Comparison of ENCODE assay signal across 30 cellular contexts in the genomic region with DNA sequence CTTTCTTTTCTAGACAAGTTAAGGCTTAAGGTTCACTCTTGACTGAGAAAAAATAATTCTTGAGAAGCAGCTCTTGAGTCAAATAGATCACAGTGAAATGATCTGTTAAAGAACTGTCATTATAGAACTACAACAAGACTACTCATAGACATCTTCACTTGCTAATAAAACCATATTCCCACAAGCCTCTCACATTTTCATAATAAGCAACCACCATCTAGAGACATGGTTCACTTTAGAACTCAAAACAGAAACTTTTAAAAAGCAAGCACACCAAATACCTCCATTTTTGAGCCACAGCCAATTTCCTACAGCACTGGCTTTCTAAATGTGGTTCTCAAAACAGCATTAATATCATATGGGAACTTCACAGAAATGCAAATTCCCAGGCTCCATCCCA.
"Had no signal": no experiment of that assay in that cellular context is flagged by ENCODE, and none has a peak within 500 bp of the region (broad histone marks: within the 10 kb centered on the region; RNA-seq: fewer than 3 reads in every experiment).

No MANE protein-coding gene starts in this region.

- H3K4me2 ChIP-seq: hepatocyte had no signal

- DNase-seq: activated CD4-positive, alpha-beta memory T cell treated with anti-CD3 and anti-CD28 coated beads for 36 hours; activated CD4-positive, alpha-beta T cell treated with anti-CD3 and anti-CD28 coated beads for 36 hours; activated CD4-positive, alpha-beta T cell treated with anti-CD3 and anti-CD28 coated beads, Interleukin-2, amount 10 ng/mL, durations not matched to agents 24 days and 14 days; activated CD4-positive, CD25-positive, alpha-beta regulatory T cell; activated CD4-positive, CD25-positive, alpha-beta regulatory T cell treated with anti-CD3 and anti-CD28 coated beads, Interleukin-2, amount 50 U/mL, for 72 hours; activated CD8-positive, alpha-beta memory T cell treated with anti-CD3 and anti-CD28 coated beads, Interleukin-2, amount 10 ng/mL, durations not matched to agents 7 days and 5 days; activated CD8-positive, alpha-beta memory T cell treated with anti-CD3 and anti-CD28 coated beads, Interleukin-2, amount 50 U/mL, for 4 hours; activated CD8-positive, alpha-beta T cell treated with anti-CD3 and anti-CD28 coated beads, Interleukin-2, amount 10 ng/mL, durations not matched to agents 7 days and 5 days; activated effector memory CD4-positive, alpha-beta T cell treated with anti-CD3 and anti-CD28 coated beads, Interleukin-2, amount 50 U/mL, for 16 hours; activated naive CD4-positive, alpha-beta T cell treated with anti-CD3 and anti-CD28 coated beads for 36 hours; activated naive CD8-positive, alpha-beta T cell treated with anti-CD3 and anti-CD28 coated beads for 36 hours; activated naive CD8-positive, alpha-beta T cell treated with anti-CD3 and anti-CD28 coated beads, Interleukin-2, amount 50 U/mL, for 24 hours; activated T-cell treated with anti-CD3 and anti-CD28 coated beads, Interleukin-2, amount 50 U/mL, for 1 hour; activated T-cell treated with anti-CD3 and anti-CD28 coated beads, Interleukin-2, amount 50 U/mL, for 48 hours; adrenal gland; amygdala; aorta; central memory CD4-positive, alpha-beta T cell; cerebellar nuclear complex; colonic mucosa; effector CD8-positive, alpha-beta T cell; esophagus squamous epithelium; foreskin melanocyte; heart right ventricle; T1000 had no signal

- H3K4me1 ChIP-seq: adrenal gland, breast epithelium, colonic mucosa, esophagus squamous epithelium, gastroesophageal sphincter, heart right ventricle had no signal

- H3K4me3 ChIP-seq: adrenal gland, breast epithelium, cardiac muscle cell, colonic mucosa, esophagus squamous epithelium, gastroesophageal sphincter, heart right ventricle, hepatocyte had no signal

- H2AFZ ChIP-seq: hepatocyte had no signal

- H3K27me3 ChIP-seq: adrenal gland, breast epithelium, cardiac muscle cell, colonic mucosa, esophagus squamous epithelium, gastroesophageal sphincter, heart right ventricle, hepatocyte had no signal

- H3K36me3 ChIP-seq: adrenal gland, breast epithelium, cardiac muscle cell, colonic mucosa, esophagus squamous epithelium, gastroesophageal sphincter, heart right ventricle had no signal

- H3K9me3 ChIP-seq: adrenal gland, breast epithelium, colonic mucosa, esophagus squamous epithelium, gastroesophageal sphincter, heart right ventricle had no signal

- H3K79me2 ChIP-seq: hepatocyte had no signal

- H3K27ac ChIP-seq: adrenal gland, breast epithelium, cardiac muscle cell, colonic mucosa, epithelial cell of prostate, esophagus squamous epithelium, gastroesophageal sphincter, heart right ventricle, hepatocyte had no signal

- ATAC-seq: activated CD4-positive, alpha-beta T cell treated with anti-CD3 and anti-CD28 coated beads for 36 hours; activated CD8-positive, alpha-beta memory T cell treated with anti-CD3 and anti-CD28 coated beads, Interleukin-2, amount 10 ng/mL, durations not matched to agents 7 days and 5 days; activated CD8-positive, alpha-beta T cell treated with anti-CD3 and anti-CD28 coated beads, Interleukin-2, amount 10 ng/mL, durations not matched to agents 7 days and 5 days; activated naive CD8-positive, alpha-beta T cell treated with anti-CD3 and anti-CD28 coated beads, Interleukin-2, amount 50 U/mL, for 24 hours; gastroesophageal sphincter; heart right ventricle had no signal
